10 cellular contexts compared by ENCODE assay signal in genomic region chr10:88254091-88254490, GRCh38.
A peak's percentile ranks its signal among the peaks of the same experiment; 100 is the strongest.
DNase-seq lines count a peak whose midpoint lies in the region; ATAC-seq, FAIRE-seq and TF ChIP-seq lines count a peak whose summit lies in the region.
"Had no signal": no experiment of that assay in that cellular context is flagged by ENCODE, and none has a peak within 500 bp of the region (broad histone marks: within the 10 kb centered on the region; RNA-seq: fewer than 3 reads in every experiment).

No MANE protein-coding gene starts in this region.

- TF ChIP-seq CTCF in Loucy (conservative IDR thresholded peaks at IDR 0.05; ENCODE audit: low read length) (no peak), mammary epithelial cell (conservative IDR thresholded peaks at IDR 0.05 in 1 of 2, IDR thresholded peaks at IDR 0.05 in 1 of 2; ENCODE audit: extremely low read depth in 1 of 2, insufficient read depth in 1 of 2, low read depth in 1 of 2, low read length in 2 of 2) (no peak), gastrocnemius medialis (IDR thresholded peaks at IDR 0.05 in 4 of 5, conservative IDR thresholded peaks at IDR 0.05 in 1 of 5) (no peak), spleen (IDR thresholded peaks at IDR 0.05 in 8 of 11, conservative IDR thresholded peaks at IDR 0.05 in 3 of 11) (no peak), CD14-positive monocyte (IDR thresholded peaks at IDR 0.05) (no peak)

- CTCF ChIA-PET in mammary epithelial cell (lab: Charles Lee; ENCODE audit: low non-redundant PET), result no interaction called here

- H3K79me2 ChIP-seq in Loucy (ENCODE audit: insufficient read depth, low read length), result peaks cover 74% of the 10 kb centered on the region
- no peaks in the 10 kb centered on the region for H3K79me2 ChIP-seq in mammary epithelial cell (ENCODE audit: insufficient read depth, low read length)

- no peaks in the 10 kb centered on the region for H3K27me3 Mint-ChIP-seq in CD14-positive monocyte (ENCODE audit: low read depth in 3 of 3)
- H3K27me3 Mint-ChIP-seq: type B pancreatic cell had no signal

- no peaks in the 10 kb centered on the region for H3F3A ChIP-seq in Loucy (ENCODE audit: low read depth)

- H3K9me3 Mint-ChIP-seq in CD14-positive monocyte, result no peaks in the 10 kb centered on the region

- no peak overlapping the region for H2AFZ ChIP-seq in Loucy (ENCODE audit: low read length)
- no peak overlapping the region for H2AFZ ChIP-seq in mammary epithelial cell (ENCODE audit: low read depth, low read length)

- ATAC-seq in gastrocnemius medialis, result peak; percentile 66 to 68

- H3K4me1 Mint-ChIP-seq in CD14-positive monocyte, result no peaks in the 10 kb centered on the region

- H4K20me1 ChIP-seq in Loucy (ENCODE audit: insufficient read depth, low read length, poor library complexity, severe bottlenecking) (peaks cover 27% of the 10 kb centered on the region), mammary epithelial cell (ENCODE audit: insufficient read depth, low read length) (no peaks in the 10 kb centered on the region)

- no peak overlapping the region for H3K27ac ChIP-seq in mammary epithelial cell (ENCODE audit: insufficient read depth, low read depth, low read length)
- peak overlapping the region; percentile 78 to 86 (median 80) for H3K27ac ChIP-seq in gastrocnemius medialis
- H3K27ac ChIP-seq in spleen, result no peak overlapping the region

- H3K9me3 ChIP-seq in Loucy (ENCODE audit: insufficient read depth, low read depth, low read length) (no peaks in the 10 kb centered on the region), mammary epithelial cell (replicated peaks; ENCODE audit: insufficient read depth, low read length) (no peaks in the 10 kb centered on the region), gastrocnemius medialis (no peaks in the 10 kb centered on the region), spleen (no peaks in the 10 kb centered on the region)

- no peaks in the 10 kb centered on the region for H3K36me3 Mint-ChIP-seq in CD14-positive monocyte
- H3K36me3 Mint-ChIP-seq: type B pancreatic cell had no signal

- H3K27ac Mint-ChIP-seq in CD14-positive monocyte, result no peak overlapping the region
- H3K27ac Mint-ChIP-seq: type B pancreatic cell had no signal

- peak; percentile 31 for FAIRE-seq in GM19239 (lab: Jason Lieb, UNC)
- FAIRE-seq: endometrium had no signal

- no peak overlapping the region for H3K4me3 Mint-ChIP-seq in CD14-positive monocyte
- H3K4me3 Mint-ChIP-seq: type B pancreatic cell had no signal

- H3K4me3 ChIP-seq in Loucy (ENCODE audit: low read length, poor library complexity, severe bottlenecking) (no peak overlapping the region), mammary epithelial cell (replicated peaks in 1 of 3; ENCODE audit: insufficient read depth in 1 of 3, low read depth in 2 of 3, low read length in 3 of 3) (no peak overlapping the region), gastrocnemius medialis (peak overlapping the region in 1 of 4 donors; percentile 33), spleen (no peak overlapping the region)

- no TSS peak for BruUV-seq in mammary epithelial cell (replicated peaks; lab: Mats Ljungman, UMichigan)

- H3K4me2 ChIP-seq in Loucy (ENCODE audit: low read depth, low read length, poor library complexity, severe bottlenecking) (peak overlapping the region; percentile 12), mammary epithelial cell (ENCODE audit: insufficient read depth, low read depth, low read length) (peak overlapping the region; percentile 63)

- dilution Hi-C loops in mammary epithelial cell (cut with HindIII; ENCODE audit: low sequenced_read_pairs), result no loop called here

- H3K36me3 ChIP-seq in Loucy (ENCODE audit: insufficient read depth, low read length) (peaks cover 43% of the 10 kb centered on the region; the same call in 1 of the 2 replicates), mammary epithelial cell (ENCODE audit: insufficient read depth, low read length) (no peaks in the 10 kb centered on the region), gastrocnemius medialis (no peaks in the 10 kb centered on the region), spleen (no peaks in the 10 kb centered on the region)

- no peak overlapping the region for H3K9ac ChIP-seq in Loucy (ENCODE audit: low read depth, low read length, poor library complexity, severe bottlenecking)
- no peak overlapping the region for H3K9ac ChIP-seq in mammary epithelial cell (ENCODE audit: insufficient read depth, low read length)

- H3K9me2 ChIP-seq in Loucy (replicated peaks; ENCODE audit: low read depth, low read length), result no peaks in the 10 kb centered on the region

- H3K4me1 ChIP-seq in Loucy (ENCODE audit: insufficient read depth, low read length, poor library complexity, severe bottlenecking) (peaks cover 12% of the 10 kb centered on the region), mammary epithelial cell (ENCODE audit: insufficient read depth, low read length) (peaks cover 18% of the 10 kb centered on the region), gastrocnemius medialis (peaks cover 34 to 45% of the 10 kb centered on the region in 2 donors), spleen (peaks cover 0 to 8% (median 0%) of the 10 kb centered on the region in 6 donors)

- in situ Hi-C loops in mammary epithelial cell (cut with MboI; ENCODE audit: low sequenced_read_pairs in 2 of 2) (no loop called here), gastrocnemius medialis (cut with MboI; ENCODE audit: low sequenced_read_pairs in 4 of 4) (loop anchor here in 1 of 4 donors (25.0 kb wide), 1 partner anchor 392 kb away; the partner anchor contains the start of genes KLLN and PTEN)

- 0% methylated on average over 1 of the region's 1 CpG for WGBS in mammary epithelial cell (ENCODE audit: low coverage, missing lambda C conversion rate)
- 56 to 84% (median 82%) methylated on average over 1 of the region's 1 CpG for WGBS in spleen, 5 donors

- intact Hi-C loops in mammary epithelial cell (cut with micrococcal nuclease), result no loop called here
- intact Hi-C loops in gastrocnemius medialis (cut with DNase I; ENCODE audit: low total_unique reads), result no loop called here
- intact Hi-C loops in spleen (cut with DNase I; ENCODE audit: low total_unique reads), result no loop called here
- intact Hi-C loops in CD14-positive monocyte (cut with micrococcal nuclease), result no loop called here

- TF ChIP-seq POLR2A in gastrocnemius medialis (IDR thresholded peaks at IDR 0.05), result peak in 1 of 2 donors; percentile 63
- no peak for TF ChIP-seq POLR2A in spleen (IDR thresholded peaks at IDR 0.05)

- H3K27me3 ChIP-seq in Loucy (ENCODE audit: insufficient read depth, low read length, poor library complexity, severe bottlenecking) (no peaks in the 10 kb centered on the region), mammary epithelial cell (ENCODE audit: insufficient read depth, low read length) (no peaks in the 10 kb centered on the region), gastrocnemius medialis (no peaks in the 10 kb centered on the region), spleen (replicated peaks in 1 of 7) (no peaks in the 10 kb centered on the region)

- DNase-seq in GM19239 (ENCODE audit: insufficient read length, low spot score) (no peak), mammary epithelial cell (peak; percentile 89), gastrocnemius medialis (peak; percentile 65 to 73), NCI-H1694 treated with DMSO at 0.1 percent for 48 hours (lab: John Stamatoyannopoulos, UW) (no peak), spleen (no peak), CD14-positive monocyte (ENCODE audit: low spot score) (no peak)
- DNase-seq: KG1 had no signal

Comparison
In these comparisons a context has a peak if more than half of its experiments do, and no peak if none do; other contexts are left out.
1. DNase-seq: peak in mammary epithelial cell (single experiment) and gastrocnemius medialis (2 of 2); none in GM19239 (single experiment), NCI-H1694 treated with DMSO at 0.1 percent for 48 hours (single experiment), spleen (single experiment) and CD14-positive monocyte (single experiment).
2. H3K27ac ChIP-seq: peak in gastrocnemius medialis (4 of 4); none in mammary epithelial cell (single experiment) and spleen (0 of 8).